1 cellular context compared by ENCODE assay signal in the genomic region with DNA sequence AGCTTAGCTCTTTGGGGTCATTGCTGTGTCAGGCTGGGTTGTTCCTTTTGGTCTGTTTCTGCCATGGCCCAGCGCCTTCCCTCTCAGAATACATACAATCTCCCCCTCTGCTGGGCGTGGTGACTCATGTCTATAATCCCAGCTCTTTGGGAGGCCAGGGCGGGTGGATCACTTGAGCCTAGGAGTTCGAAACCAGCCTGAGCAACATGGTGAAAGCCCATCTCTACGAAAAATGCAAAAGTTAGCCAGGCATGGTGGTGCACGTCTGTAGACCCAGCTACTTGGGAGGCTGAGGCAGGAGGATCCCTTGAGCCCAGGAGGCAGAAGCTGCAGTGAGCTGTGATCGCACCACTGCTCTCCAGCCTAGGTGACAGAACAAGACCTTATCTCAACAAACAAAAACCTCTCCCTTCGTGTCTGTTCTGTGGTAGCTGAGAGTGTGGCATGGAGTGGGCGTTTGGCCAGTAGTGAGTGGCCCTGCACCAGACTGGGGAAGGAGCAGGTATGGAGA.
TF ChIP-seq lines count a peak whose summit lies in the region.

No MANE protein-coding gene starts in this region.

TF ChIP-seq in GM23338, 12 proteins besides CTCF, POLR2A, EP300 and RAD21 (continued from another document):
- TF ChIP-seq, protein P1, sequence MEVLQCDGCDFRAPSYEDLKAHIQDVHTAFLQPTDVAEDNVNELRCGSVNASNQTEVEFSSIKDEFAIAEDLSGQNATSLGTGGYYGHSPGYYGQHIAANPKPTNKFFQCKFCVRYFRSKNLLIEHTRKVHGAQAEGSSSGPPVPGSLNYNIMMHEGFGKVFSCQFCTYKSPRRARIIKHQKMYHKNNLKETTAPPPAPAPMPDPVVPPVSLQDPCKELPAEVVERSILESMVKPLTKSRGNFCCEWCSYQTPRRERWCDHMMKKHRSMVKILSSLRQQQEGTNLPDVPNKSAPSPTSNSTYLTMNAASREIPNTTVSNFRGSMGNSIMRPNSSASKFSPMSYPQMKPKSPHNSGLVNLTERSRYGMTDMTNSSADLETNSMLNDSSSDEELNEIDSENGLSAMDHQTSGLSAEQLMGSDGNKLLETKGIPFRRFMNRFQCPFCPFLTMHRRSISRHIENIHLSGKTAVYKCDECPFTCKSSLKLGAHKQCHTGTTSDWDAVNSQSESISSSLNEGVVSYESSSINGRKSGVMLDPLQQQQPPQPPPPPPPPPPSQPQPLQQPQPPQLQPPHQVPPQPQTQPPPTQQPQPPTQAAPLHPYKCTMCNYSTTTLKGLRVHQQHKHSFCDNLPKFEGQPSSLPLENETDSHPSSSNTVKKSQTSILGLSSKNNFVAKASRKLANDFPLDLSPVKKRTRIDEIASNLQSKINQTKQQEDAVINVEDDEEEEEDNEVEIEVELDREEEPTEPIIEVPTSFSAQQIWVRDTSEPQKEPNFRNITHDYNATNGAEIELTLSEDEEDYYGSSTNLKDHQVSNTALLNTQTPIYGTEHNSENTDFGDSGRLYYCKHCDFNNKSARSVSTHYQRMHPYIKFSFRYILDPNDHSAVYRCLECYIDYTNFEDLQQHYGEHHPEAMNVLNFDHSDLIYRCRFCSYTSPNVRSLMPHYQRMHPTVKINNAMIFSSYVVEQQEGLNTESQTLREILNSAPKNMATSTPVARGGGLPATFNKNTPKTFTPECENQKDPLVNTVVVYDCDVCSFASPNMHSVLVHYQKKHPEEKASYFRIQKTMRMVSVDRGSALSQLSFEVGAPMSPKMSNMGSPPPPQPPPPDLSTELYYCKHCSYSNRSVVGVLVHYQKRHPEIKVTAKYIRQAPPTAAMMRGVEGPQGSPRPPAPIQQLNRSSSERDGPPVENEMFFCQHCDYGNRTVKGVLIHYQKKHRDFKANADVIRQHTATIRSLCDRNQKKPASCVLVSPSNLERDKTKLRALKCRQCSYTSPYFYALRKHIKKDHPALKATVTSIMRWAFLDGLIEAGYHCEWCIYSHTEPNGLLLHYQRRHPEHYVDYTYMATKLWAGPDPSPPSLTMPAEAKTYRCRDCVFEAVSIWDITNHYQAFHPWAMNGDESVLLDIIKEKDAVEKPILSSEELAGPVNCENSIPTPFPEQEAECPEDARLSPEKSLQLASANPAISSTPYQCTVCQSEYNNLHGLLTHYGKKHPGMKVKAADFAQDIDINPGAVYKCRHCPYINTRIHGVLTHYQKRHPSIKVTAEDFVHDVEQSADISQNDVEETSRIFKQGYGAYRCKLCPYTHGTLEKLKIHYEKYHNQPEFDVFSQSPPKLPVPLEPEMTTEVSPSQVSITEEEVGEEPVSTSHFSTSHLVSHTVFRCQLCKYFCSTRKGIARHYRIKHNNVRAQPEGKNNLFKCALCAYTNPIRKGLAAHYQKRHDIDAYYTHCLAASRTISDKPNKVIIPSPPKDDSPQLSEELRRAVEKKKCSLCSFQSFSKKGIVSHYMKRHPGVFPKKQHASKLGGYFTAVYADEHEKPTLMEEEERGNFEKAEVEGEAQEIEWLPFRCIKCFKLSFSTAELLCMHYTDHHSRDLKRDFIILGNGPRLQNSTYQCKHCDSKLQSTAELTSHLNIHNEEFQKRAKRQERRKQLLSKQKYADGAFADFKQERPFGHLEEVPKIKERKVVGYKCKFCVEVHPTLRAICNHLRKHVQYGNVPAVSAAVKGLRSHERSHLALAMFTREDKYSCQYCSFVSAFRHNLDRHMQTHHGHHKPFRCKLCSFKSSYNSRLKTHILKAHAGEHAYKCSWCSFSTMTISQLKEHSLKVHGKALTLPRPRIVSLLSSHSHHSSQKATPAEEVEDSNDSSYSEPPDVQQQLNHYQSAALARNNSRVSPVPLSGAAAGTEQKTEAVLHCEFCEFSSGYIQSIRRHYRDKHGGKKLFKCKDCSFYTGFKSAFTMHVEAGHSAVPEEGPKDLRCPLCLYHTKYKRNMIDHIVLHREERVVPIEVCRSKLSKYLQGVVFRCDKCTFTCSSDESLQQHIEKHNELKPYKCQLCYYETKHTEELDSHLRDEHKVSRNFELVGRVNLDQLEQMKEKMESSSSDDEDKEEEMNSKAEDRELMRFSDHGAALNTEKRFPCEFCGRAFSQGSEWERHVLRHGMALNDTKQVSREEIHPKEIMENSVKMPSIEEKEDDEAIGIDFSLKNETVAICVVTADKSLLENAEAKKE (CRISPR knock-in tag; IDR thresholded peaks at IDR 0.05) = no peak
- no peak for TF ChIP-seq EZH2phosphoT487 (IDR thresholded peaks at IDR 0.05; ENCODE audit: unreplicated experiment)
